Comparison of ENCODE assay signal across 27 cellular contexts in genomic region chr1:45007311-45007710, GRCh38.
"Had no signal": no experiment of that assay in that cellular context is flagged by ENCODE, and none has a peak within 500 bp of the region (broad histone marks: within the 10 kb centered on the region; RNA-seq: fewer than 3 reads in every experiment).

No MANE protein-coding gene starts in this region.

- H3K27me3 ChIP-seq: adrenal gland, cardiac muscle cell, colonic mucosa, testis, transverse colon, vagina had no signal

- H3K27ac ChIP-seq: adrenal gland, cardiac muscle cell, colonic mucosa, testis, transverse colon, vagina, WERI-Rb-1 had no signal

- H3K4me3 ChIP-seq: adrenal gland, cardiac muscle cell, colonic mucosa, testis, transverse colon, vagina had no signal

- ATAC-seq: activated CD4-positive, CD25-positive, alpha-beta regulatory T cell treated with anti-CD3 and anti-CD28 coated beads, Interleukin-2, amount 50 U/mL, for 24 hours; left colon; naive thymus-derived CD8-positive, alpha-beta T cell; right cardiac atrium; stimulated activated naive CD8-positive, alpha-beta T cell treated with anti-CD3 and anti-CD28 coated beads, Interleukin-15, Interleukin-2, amounts not matched to agents 100 U/mL and 50 U/mL, for 24 hours had no signal

- DNase-seq: activated CD4-positive, alpha-beta T cell treated with anti-CD3 and anti-CD28 coated beads for 48 hours; activated CD4-positive, alpha-beta T cell treated with anti-CD3 and anti-CD28 coated beads, Interleukin-2, amount 50 U/mL, for 48 hours; activated CD8-positive, alpha-beta memory T cell treated with anti-CD3 and anti-CD28 coated beads for 24 hours; activated CD8-positive, alpha-beta memory T cell treated with anti-CD3 and anti-CD28 coated beads, Interleukin-2, amount 50 U/mL, for 4 hours; activated naive CD4-positive, alpha-beta T cell treated with anti-CD3 and anti-CD28 coated beads for 36 hours; activated naive CD8-positive, alpha-beta T cell treated with anti-CD3 and anti-CD28 coated beads for 36 hours; activated T-cell treated with anti-CD3 and anti-CD28 coated beads, Interleukin-2, amount 50 U/mL, for 48 hours; aorta; cerebellar nuclear complex; colonic mucosa; effector CD8-positive, alpha-beta T cell; erythroblast; hippocampal formation; left colon; midbrain; naive thymus-derived CD8-positive, alpha-beta T cell; right cardiac atrium; stimulated activated naive CD8-positive, alpha-beta T cell treated with anti-CD3 and anti-CD28 coated beads, Interleukin-15, Interleukin-2, amounts not matched to agents 100 U/mL and 50 U/mL, for 24 hours; SW 1271; T1000; testis; transverse colon; WERI-Rb-1 had no signal

- H3K9me3 ChIP-seq: adrenal gland, colonic mucosa, testis, transverse colon, vagina had no signal
